ENCODE assay signal across 14 cellular contexts in genomic region chr11:2515401-2516275, GRCh38.
A peak's percentile ranks its signal among the peaks of the same experiment; 100 is the strongest.
DNase-seq lines count a peak whose midpoint lies in the region; ATAC-seq and TF ChIP-seq lines count a peak whose summit lies in the region.
"Had no signal": no experiment of that assay in that cellular context is flagged by ENCODE, and none has a peak within 500 bp of the region (broad histone marks: within the 10 kb centered on the region; RNA-seq: fewer than 3 reads in every experiment).

No MANE protein-coding gene starts in this region.

- H3K27me3 Mint-ChIP-seq in activated T-cell treated with anti-CD3 and anti-CD28 coated beads, Interleukin-2, amount 50 U/mL, for 4 hours (ENCODE audit: low read depth): no peaks in the 10 kb centered on the region

- H3K27ac ChIP-seq in colonic mucosa: no peak overlapping the region
- no peak overlapping the region for H3K27ac ChIP-seq in stomach

- H3K9me3 ChIP-seq in colonic mucosa (no peaks in the 10 kb centered on the region), stomach (no peaks in the 10 kb centered on the region)

- H3K4me3 ChIP-seq in colonic mucosa (no peak overlapping the region), lower leg skin (ENCODE audit: low read depth, poor library complexity, severe bottlenecking) (no peak overlapping the region), stomach (no peak overlapping the region)

- H3K36me3 ChIP-seq in colonic mucosa (no peaks in the 10 kb centered on the region), stomach (no peaks in the 10 kb centered on the region)

- no peak overlapping the region for H3K4me3 Mint-ChIP-seq in activated T-cell treated with anti-CD3 and anti-CD28 coated beads, Interleukin-2, amount 50 U/mL, for 4 hours

- TF ChIP-seq POLR2A in lower leg skin (IDR thresholded peaks at IDR 0.05): no peak
- TF ChIP-seq POLR2A in stomach (IDR thresholded peaks at IDR 0.05): no peak

- TF ChIP-seq CTCF in colonic mucosa (IDR thresholded peaks at IDR 0.05) (no peak), lower leg skin (IDR thresholded peaks at IDR 0.05) (no peak), stomach (IDR thresholded peaks at IDR 0.05) (no peak)

- 82 to 86% methylated on average over 22 to 25 of the region's 25 CpGs for WGBS in lower leg skin, 2 donors
- WGBS in stomach, 5 donors: 86 to 93% (median 91%) methylated on average over 15 to 25 of the region's 25 CpGs

- no peaks in the 10 kb centered on the region for H3K4me1 ChIP-seq in colonic mucosa
- H3K4me1 ChIP-seq in stomach: peaks cover 0 to 12% (median 6%) of the 10 kb centered on the region in 4 donors

- H3K9ac ChIP-seq in colonic mucosa (ENCODE audit: low read depth in 2 of 2, low read length in 2 of 2): no peak overlapping the region

- H3K9me3 Mint-ChIP-seq in activated T-cell treated with anti-CD3 and anti-CD28 coated beads, Interleukin-2, amount 50 U/mL, for 4 hours: no peaks in the 10 kb centered on the region

- DNase-seq in activated T-cell treated with anti-CD3 and anti-CD28 coated beads, Interleukin-2, amount 50 U/mL, for 1 hour: peak; percentile 14
- no peak for DNase-seq in activated T-cell treated with anti-CD3 and anti-CD28 coated beads, Interleukin-2, amount 50 U/mL, for 4 hours
- DNase-seq in colonic mucosa: peak; percentile 15
- peak; percentile 11 to 76 for DNase-seq in lower leg skin (ENCODE audit: low spot score in 2 of 2)
- DNase-seq in stomach: peak; percentile 17
- no peak for DNase-seq in OCI-M1 (lab: John Stamatoyannopoulos, UW)
- DNase-seq: ACHN, KBM-7, NCI-H1694 treated with DMSO at 0.1 percent for 48 hours, NCI-H526 treated with DMSO at 0.1 percent for 48 hours, SHP77 treated with DMSO at 0.1 percent for 48 hours had no signal

- ATAC-seq in activated T-cell treated with anti-CD3 and anti-CD28 coated beads, Interleukin-2, amount 50 U/mL, for 4 hours: no peak
- ATAC-seq in GM19351 (IDR thresholded peaks at IDR 0.05; ENCODE audit: unreplicated experiment): no peak
- ATAC-seq in HG03135 (IDR thresholded peaks at IDR 0.05; ENCODE audit: unreplicated experiment): no peak
- ATAC-seq: left colon had no signal

- H3K27me3 ChIP-seq in colonic mucosa (no peaks in the 10 kb centered on the region), stomach (peaks cover 0 to 6% (median 0%) of the 10 kb centered on the region in 3 donors)

- H3K36me3 Mint-ChIP-seq in activated T-cell treated with anti-CD3 and anti-CD28 coated beads, Interleukin-2, amount 50 U/mL, for 4 hours (ENCODE audit: insufficient read depth): no peaks in the 10 kb centered on the region

- no peak for TF ChIP-seq EP300 in stomach (IDR thresholded peaks at IDR 0.05)

- no peaks in the 10 kb centered on the region for H3K4me1 Mint-ChIP-seq in activated T-cell treated with anti-CD3 and anti-CD28 coated beads, Interleukin-2, amount 50 U/mL, for 4 hours (ENCODE audit: low read depth)

- intact Hi-C loops in colonic mucosa (cut with DNase I) (no loop called here), lower leg skin (cut with DNase I; ENCODE audit: low total_unique reads) (no loop called here), stomach (cut with DNase I; ENCODE audit: low total_unique reads) (no loop called here)

Comparison
In these comparisons a context has a peak if more than half of its experiments do, and no peak if none do; other contexts are left out.
1. DNase-seq: peak in activated T-cell treated with anti-CD3 and anti-CD28 coated beads, Interleukin-2, amount 50 U/mL, for 1 hour (single experiment), colonic mucosa (single experiment), lower leg skin (2 of 2) and stomach (single experiment); none in activated T-cell treated with anti-CD3 and anti-CD28 coated beads, Interleukin-2, amount 50 U/mL, for 4 hours (single experiment) and OCI-M1 (single experiment).